In genomic region chr2:9720352-9721093, GRCh38 we compare ENCODE assay signal across 19 cellular contexts.
DNase-seq lines count a peak whose midpoint lies in the region; ATAC-seq and TF ChIP-seq lines count a peak whose summit lies in the region.
"Had no signal": no experiment of that assay in that cellular context is flagged by ENCODE, and none has a peak within 500 bp of the region (broad histone marks: within the 10 kb centered on the region; RNA-seq: fewer than 3 reads in every experiment).

No MANE protein-coding gene starts in this region.

- no peaks in the 10 kb centered on the region for H3K36me3 Mint-ChIP-seq in progenitor cell of endocrine pancreas (ENCODE audit: insufficient read depth)
- no peaks in the 10 kb centered on the region for H3K36me3 Mint-ChIP-seq in activated naive CD4-positive, alpha-beta T cell treated with anti-CD3 and anti-CD28 coated beads, Interleukin-2, amount 50 U/mL, for 72 hours
- H3K36me3 Mint-ChIP-seq: activated naive CD4-positive, alpha-beta T cell treated with anti-CD3 and anti-CD28 coated beads, Interleukin-2, amount 10 ng/mL, durations not matched to agents 7 days and 5 days; CD4-positive, CD25-positive, alpha-beta regulatory T cell; naive thymus-derived CD4-positive, alpha-beta T cell had no signal

- DNase-seq in NCI-H1105 (lab: John Stamatoyannopoulos, UW) (peak; percentile 7), NCI-H1105 treated with DMSO at 0.1 percent for 48 hours (lab: John Stamatoyannopoulos, UW) (no peak), NCI-H1694 treated with DMSO at 0.1 percent for 48 hours (lab: John Stamatoyannopoulos, UW) (peak; percentile 89), SK-N-DZ (ENCODE audit: low spot score) (peak; percentile 82), progenitor cell of endocrine pancreas (ENCODE audit: low spot score, unreplicated experiment) (no peak), mesenchymal stem cell (no peak)
- no peak for DNase-seq in stimulated activated CD4-positive, alpha-beta T cell treated with anti-CD3 and anti-CD28 coated beads, Interleukin-15, amount 100 ng/mL, for 24 hours
- no peak for DNase-seq in activated naive CD4-positive, alpha-beta T cell treated with anti-CD3 and anti-CD28 coated beads, Interleukin-2, amount 50 U/mL, for 72 hours (ENCODE audit: low spot score in 2 of 2)
- DNase-seq: activated CD8-positive, alpha-beta memory T cell treated with anti-CD3 and anti-CD28 coated beads, Interleukin-2, amount 50 U/mL, for 48 hours; activated naive CD4-positive, alpha-beta T cell treated with anti-CD3 and anti-CD28 coated beads, Interleukin-2, amount 10 ng/mL, durations not matched to agents 7 days and 5 days; CD4-positive, CD25-positive, alpha-beta regulatory T cell; left ventricle myocardium superior; naive thymus-derived CD4-positive, alpha-beta T cell; NCI-H510A; stimulated activated CD4-positive, alpha-beta T cell treated with anti-CD3 and anti-CD28 coated beads, Interleukin-1b, Interleukin-23, amount 100 ng/mL, for 48 hours had no signal

- H3K4ac ChIP-seq in mesenchymal stem cell (ENCODE audit: low read depth in 1 of 2, low read length in 2 of 2), result no peak overlapping the region

- no peak overlapping the region for H4K91ac ChIP-seq in mesenchymal stem cell (ENCODE audit: low read length)

- no peaks in the 10 kb centered on the region for H3K9me3 Mint-ChIP-seq in progenitor cell of endocrine pancreas (ENCODE audit: low read depth)
- H3K9me3 Mint-ChIP-seq in activated naive CD4-positive, alpha-beta T cell treated with anti-CD3 and anti-CD28 coated beads, Interleukin-2, amount 50 U/mL, for 72 hours, result no peaks in the 10 kb centered on the region
- H3K9me3 Mint-ChIP-seq: activated naive CD4-positive, alpha-beta T cell treated with anti-CD3 and anti-CD28 coated beads, Interleukin-2, amount 10 ng/mL, durations not matched to agents 7 days and 5 days; CD4-positive, CD25-positive, alpha-beta regulatory T cell; T-helper 1 cell treated with Interleukin-12 subunit alpha and Interleukin-12 subunit beta and Interleukin-4 antibody, amounts not matched to agents 30 μg/mL and 1 μg/mL, for 36 hours had no signal

- H3K27me3 Mint-ChIP-seq in progenitor cell of endocrine pancreas, result peaks cover 4% of the 10 kb centered on the region

- H2BK120ac ChIP-seq in mesenchymal stem cell (ENCODE audit: low read depth, low read length), result no peak overlapping the region

- H3K23ac ChIP-seq in mesenchymal stem cell (ENCODE audit: low read length in 2 of 2), result no peak overlapping the region

- no peak overlapping the region for H2BK15ac ChIP-seq in mesenchymal stem cell (ENCODE audit: low read depth, poor library complexity, severe bottlenecking)

- H3K36me3 ChIP-seq in mesenchymal stem cell (ENCODE audit: control insufficient read depth in 1 of 2, insufficient read depth in 2 of 2, low read depth in 1 of 2, low read length in 2 of 2), result no peaks in the 10 kb centered on the region
- H3K36me3 ChIP-seq: right atrium auricular region, thoracic aorta had no signal

- H2AFZ ChIP-seq in mesenchymal stem cell (ENCODE audit: low read depth, low read length), result no peak overlapping the region

- H3K27ac Mint-ChIP-seq in progenitor cell of endocrine pancreas, result peak overlapping the region; percentile 34
- peak overlapping the region in 1 of 2 donors; percentile 4 for H3K27ac Mint-ChIP-seq in activated naive CD4-positive, alpha-beta T cell treated with anti-CD3 and anti-CD28 coated beads, Interleukin-2, amount 50 U/mL, for 72 hours
- H3K27ac Mint-ChIP-seq: activated naive CD4-positive, alpha-beta T cell treated with anti-CD3 and anti-CD28 coated beads, Interleukin-2, amount 10 ng/mL, durations not matched to agents 7 days and 5 days; CD4-positive, CD25-positive, alpha-beta regulatory T cell; T-helper 1 cell treated with Interleukin-12 subunit alpha and Interleukin-12 subunit beta and Interleukin-4 antibody, amounts not matched to agents 30 μg/mL and 1 μg/mL, for 36 hours had no signal

- H3K18ac ChIP-seq in mesenchymal stem cell (ENCODE audit: low read depth in 1 of 2, low read length in 2 of 2), result no peak overlapping the region

- no peak overlapping the region for H3K14ac ChIP-seq in mesenchymal stem cell (ENCODE audit: low read length in 2 of 2)

- TF ChIP-seq CTCF in progenitor cell of endocrine pancreas (IDR thresholded peaks at IDR 0.05; ENCODE audit: unreplicated experiment), result no peak

- no peak overlapping the region for H3K27ac ChIP-seq in mesenchymal stem cell (ENCODE audit: low read length, poor library complexity, severe bottlenecking)
- H3K27ac ChIP-seq: right atrium auricular region, RWPE1, thoracic aorta had no signal

- H3K4me3 Mint-ChIP-seq in progenitor cell of endocrine pancreas (ENCODE audit: low read depth), result no peak overlapping the region
- H3K4me3 Mint-ChIP-seq: activated naive CD4-positive, alpha-beta T cell treated with anti-CD3 and anti-CD28 coated beads, Interleukin-2, amount 10 ng/mL, durations not matched to agents 7 days and 5 days; naive thymus-derived CD4-positive, alpha-beta T cell; T-helper 1 cell treated with Interleukin-12 subunit alpha and Interleukin-12 subunit beta and Interleukin-4 antibody, amounts not matched to agents 30 μg/mL and 1 μg/mL, for 36 hours had no signal

- H3K9me3 ChIP-seq in mesenchymal stem cell (ENCODE audit: control insufficient read depth, low read length), result no peaks in the 10 kb centered on the region
- H3K9me3 ChIP-seq: right atrium auricular region, thoracic aorta had no signal

- ATAC-seq in activated naive CD4-positive, alpha-beta T cell treated with anti-CD3 and anti-CD28 coated beads, Interleukin-2, amount 50 U/mL, for 72 hours, result no peak
- ATAC-seq: left ventricle myocardium superior; naive thymus-derived CD4-positive, alpha-beta T cell had no signal

- H3K79me1 ChIP-seq in mesenchymal stem cell (replicated peaks; ENCODE audit: low read length, poor library complexity, severe bottlenecking), result no peaks in the 10 kb centered on the region

- H3K9ac ChIP-seq in mesenchymal stem cell (ENCODE audit: low read length), result no peak overlapping the region

- H2AK5ac ChIP-seq in mesenchymal stem cell (ENCODE audit: low read length, severe bottlenecking), result no peak overlapping the region

- H2BK12ac ChIP-seq in mesenchymal stem cell (ENCODE audit: low read length in 2 of 2), result no peak overlapping the region

- no peak overlapping the region for H3K4me2 ChIP-seq in mesenchymal stem cell (ENCODE audit: low read length, poor library complexity, severe bottlenecking)

- no peak overlapping the region for H4K8ac ChIP-seq in mesenchymal stem cell (ENCODE audit: low read length)

- 91% methylated on average over 9 of the region's 9 CpGs for WGBS in mesenchymal stem cell

- H3K4me3 ChIP-seq in mesenchymal stem cell (ENCODE audit: insufficient read depth in 1 of 2, low read depth in 1 of 2, low read length in 2 of 2), result no peak overlapping the region
- H3K4me3 ChIP-seq: right atrium auricular region, thoracic aorta had no signal

- H2BK5ac ChIP-seq in mesenchymal stem cell (ENCODE audit: low read depth, low read length, poor library complexity, severe bottlenecking), result no peak overlapping the region

- H3K4me1 Mint-ChIP-seq in progenitor cell of endocrine pancreas (ENCODE audit: low read depth), result no peaks in the 10 kb centered on the region
- H3K4me1 Mint-ChIP-seq: activated naive CD4-positive, alpha-beta T cell treated with anti-CD3 and anti-CD28 coated beads, Interleukin-2, amount 10 ng/mL, durations not matched to agents 7 days and 5 days had no signal

- peaks cover 0 to 2% of the 10 kb centered on the region in 2 experiments for H3K27me3 ChIP-seq in mesenchymal stem cell (ENCODE audit: control insufficient read depth in 1 of 2, insufficient read depth in 1 of 2, low read length in 2 of 2)
- H3K27me3 ChIP-seq: right atrium auricular region had no signal

- peaks cover 3% of the 10 kb centered on the region for H3K4me1 ChIP-seq in mesenchymal stem cell (ENCODE audit: control insufficient read depth, insufficient read depth, low read depth, low read length)

Comparison
In these comparisons a context has a peak if more than half of its experiments do, and no peak if none do; other contexts are left out.
1. DNase-seq: peak in NCI-H1105 (single experiment), NCI-H1694 treated with DMSO at 0.1 percent for 48 hours (single experiment) and SK-N-DZ (single experiment); none in NCI-H1105 treated with DMSO at 0.1 percent for 48 hours (single experiment), progenitor cell of endocrine pancreas (single experiment), mesenchymal stem cell (single experiment), stimulated activated CD4-positive, alpha-beta T cell treated with anti-CD3 and anti-CD28 coated beads, Interleukin-15, amount 100 ng/mL, for 24 hours (single experiment) and activated naive CD4-positive, alpha-beta T cell treated with anti-CD3 and anti-CD28 coated beads, Interleukin-2, amount 50 U/mL, for 72 hours (0 of 2).